8 cellular contexts compared by ENCODE assay signal in genomic region chr22:45672564-45673481, GRCh38. TPM values are rescaled to one million over a fixed set of nuclear protein-coding genes. Genes with fewer than 3 reads are reported as not detected.
DNase-seq lines count a peak whose midpoint lies in the region; ATAC-seq, FAIRE-seq and TF ChIP-seq lines count a peak whose summit lies in the region.

No MANE protein-coding gene starts in this region.

- no peak for TF ChIP-seq RAD21 in neural cell (conservative IDR thresholded peaks at IDR 0.05)

- H3K4me1 Mint-ChIP-seq in endothelial cell (ENCODE audit: unreplicated experiment) = peaks cover 18% of the 10 kb centered on the region

- peak overlapping the region; percentile 61 for H3K27ac Mint-ChIP-seq in endothelial cell (ENCODE audit: unreplicated experiment)

- intact Hi-C loops in Panc1 (cut with micrococcal nuclease; ENCODE audit: unreplicated experiment) = no loop called here

- H3K36me3 ChIP-seq in Panc1 (ENCODE audit: control insufficient read depth, insufficient read depth, low read length) (peaks cover 7% of the 10 kb centered on the region; the same call in 1 of the 2 replicates), neural cell (ENCODE audit: insufficient read depth, low read length) (no peaks in the 10 kb centered on the region)

- ATAC-seq in Panc1 (peak; percentile 35), HG03039 (IDR thresholded peaks at IDR 0.05; ENCODE audit: unreplicated experiment) (no peak)

- H4K20me1 ChIP-seq in neural cell (ENCODE audit: insufficient read depth) = no peaks in the 10 kb centered on the region

- H3K79me2 ChIP-seq in neural cell (replicated peaks; ENCODE audit: insufficient read depth, low read length) = peaks cover 56% of the 10 kb centered on the region

- H3K9me2 ChIP-seq in neural cell (ENCODE audit: insufficient read depth, low read length) = no peaks in the 10 kb centered on the region

- peak overlapping the region; percentile 84 for H3K4me2 ChIP-seq in neural cell (ENCODE audit: low read length)

- H3K27me3 ChIP-seq in Panc1 (ENCODE audit: control insufficient read depth, insufficient read depth, low read length) (no peaks in the 10 kb centered on the region), neural cell (ENCODE audit: insufficient read depth, low read depth, low read length) (no peaks in the 10 kb centered on the region)

- peaks cover 29% of the 10 kb centered on the region for H3K4me1 ChIP-seq in Panc1 (ENCODE audit: control insufficient read depth, insufficient read depth, low read length)

- no peaks in the 10 kb centered on the region for H3K9me3 Mint-ChIP-seq in endothelial cell (ENCODE audit: unreplicated experiment)

- H3K4me3 ChIP-seq in Panc1 (ENCODE audit: low read depth in 2 of 2, low read length in 2 of 2) = peak overlapping the region; percentile 76 to 89
- peak overlapping the region; percentile 94 for H3K4me3 ChIP-seq in neural cell (ENCODE audit: low read length)

- in situ Hi-C loops in Panc1 (cut with HindIII; ENCODE audit: low pct_unique_long_range_greater_than_20kb, low sequenced_read_pairs) = no loop called here

- DNase-seq in GM19239 (ENCODE audit: insufficient read length, low spot score) (no peak), Panc1 (ENCODE audit: low read depth, low spot score) (no peak), endothelial cell (ENCODE audit: low spot score) (no peak), ecto neural progenitor cell (ENCODE audit: low spot score) (no peak), Kasumi-1 (lab: John Stamatoyannopoulos, UW) (no peak)
- DNase-seq in stimulated activated naive CD4-positive, alpha-beta T cell (lab: John Stamatoyannopoulos, UW) = no peak

- POLR2A ChIA-PET in Panc1 (lab: Charles Lee) = no interaction called here

- BruUV-seq in Panc1 (replicated peaks; lab: Mats Ljungman, UMichigan) = TSS peak; percentile 63

- H3K27me3 Mint-ChIP-seq in endothelial cell (ENCODE audit: unreplicated experiment) = no peaks in the 10 kb centered on the region

- peak overlapping the region; percentile 92 for H3K9ac ChIP-seq in neural cell (ENCODE audit: low read length)

- TF ChIP-seq EP300 in neural cell (conservative IDR thresholded peaks at IDR 0.05; ENCODE audit: poor library complexity, severe bottlenecking) = no peak

- H3K9me3 ChIP-seq in Panc1 (ENCODE audit: control insufficient read depth, insufficient read depth, low read depth, low read length) (no peaks in the 10 kb centered on the region), neural cell (ENCODE audit: low read length) (no peaks in the 10 kb centered on the region)

- no peak for TF ChIP-seq CTCF in Panc1 (IDR thresholded peaks at IDR 0.05)
- TF ChIP-seq CTCF in endothelial cell (IDR thresholded peaks at IDR 0.05; ENCODE audit: unreplicated experiment) = no peak
- TF ChIP-seq CTCF in neural cell (IDR thresholded peaks at IDR 0.05; ENCODE audit: poor library complexity, severe bottlenecking) = no peak

- peak; percentile 75 for FAIRE-seq in GM19239 (lab: Jason Lieb, UNC)

- H2AFZ ChIP-seq in neural cell (ENCODE audit: low read depth, low read length) = peak overlapping the region; percentile 41

- H3F3A ChIP-seq in neural cell (ENCODE audit: insufficient read depth, low read length, poor library complexity, severe bottlenecking) = no peaks in the 10 kb centered on the region

- H3K4me3 Mint-ChIP-seq in endothelial cell (ENCODE audit: unreplicated experiment) = peak overlapping the region; percentile 95

- no peaks in the 10 kb centered on the region for H3K36me3 Mint-ChIP-seq in endothelial cell (ENCODE audit: low read depth, unreplicated experiment)

- peak overlapping the region; percentile 91 for H3K27ac ChIP-seq in Panc1 (ENCODE audit: low read length)
- peak overlapping the region; percentile 91 for H3K27ac ChIP-seq in neural cell (ENCODE audit: low read length)

- CTCF ChIA-PET in Panc1 (lab: Charles Lee) = interaction anchor here (0.5 kb wide), 1 partner anchor 14 kb away, joined by 6 read pairs; no protein-coding TSS in a partner anchor

TF ChIP-seq in neural cell, 6 proteins besides CTCF, POLR2A, EP300 and RAD21:
- TF ChIP-seq POLR2AphosphoS5 (IDR thresholded peaks at IDR 0.05) = no peak
- no peak for TF ChIP-seq REST (IDR thresholded peaks at IDR 0.05; ENCODE audit: borderline replicate concordance)
- no peak for TF ChIP-seq SMC3 (conservative IDR thresholded peaks at IDR 0.05; ENCODE audit: poor library complexity)
- no peak for TF ChIP-seq MXI1 (conservative IDR thresholded peaks at IDR 0.05; ENCODE audit: poor library complexity, severe bottlenecking)
- no peak for TF ChIP-seq EZH2 (IDR thresholded peaks at IDR 0.05; ENCODE audit: borderline replicate concordance, insufficient read depth, low read length, poor library complexity, severe bottlenecking)
- TF ChIP-seq TAF1 (IDR thresholded peaks at IDR 0.05; ENCODE audit: low read depth) = no peak

RNA-seq across cellular contexts. Expression of gene ATXN10, which starts 1.2 kb away (rescaled TPM):
- total RNA-seq in Panc1 (2021; ENCODE audit: unreplicated experiment) = 184 TPM
- polyA plus RNA-seq in Panc1 (2012; ENCODE audit: insufficient read length) = 75.1 TPM
- total RNA-seq in endothelial cell (ENCODE audit: unreplicated experiment) = 152 TPM
- 282 and 321 TPM in 2 replicates for polyA plus RNA-seq in neural cell
- polyA minus RNA-seq in neural cell = 225 and 247 TPM in 2 replicates
